In the genomic region with DNA sequence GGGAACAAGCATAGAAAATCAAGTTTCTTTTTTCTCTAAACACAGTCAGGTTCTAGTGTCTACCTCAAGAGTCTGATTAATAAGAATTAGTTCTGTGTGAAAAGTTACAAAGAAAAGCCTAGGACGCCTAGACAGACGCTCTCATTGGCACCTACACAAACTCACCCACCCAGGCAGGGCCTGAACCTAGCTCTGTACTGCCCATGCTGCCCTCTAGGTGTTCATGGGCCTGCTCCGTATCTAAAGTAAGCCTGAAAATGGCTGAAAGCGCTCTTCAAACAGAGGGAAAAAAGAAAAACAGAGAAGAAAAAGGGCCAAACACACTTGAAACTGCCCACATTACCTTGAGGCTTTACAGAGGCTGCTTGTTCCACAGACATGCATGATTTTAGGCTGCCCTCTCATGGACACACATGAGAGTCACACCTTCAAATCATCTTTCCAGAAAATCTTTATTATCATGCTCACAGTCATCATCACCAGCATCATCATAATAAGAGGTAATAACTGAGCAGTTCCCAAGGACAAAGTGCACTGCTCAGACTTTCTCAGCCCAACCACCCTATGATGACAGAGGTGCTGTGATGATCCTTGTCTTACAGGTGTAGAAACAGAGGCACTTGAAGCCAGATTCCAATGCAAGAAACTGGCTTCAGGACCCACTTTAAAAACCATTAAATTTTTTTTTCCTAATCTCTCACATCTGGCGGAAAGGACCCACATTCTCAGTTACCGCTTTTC, we compare ENCODE assay signal across 8 cellular contexts. TPM values are rescaled to one million over a fixed set of nuclear protein-coding genes. Genes with fewer than 3 reads are reported as not detected.
A peak's percentile ranks its signal among the peaks of the same experiment; 100 is the strongest.
DNase-seq lines count a peak whose midpoint lies in the region; ATAC-seq, FAIRE-seq and TF ChIP-seq lines count a peak whose summit lies in the region.

No MANE protein-coding gene starts in this region.

- WGBS in adrenal gland, 4 donors, result 50 to 67% (median 56%) methylated on average over 6 of the region's 6 CpGs
- WGBS in tibial nerve, 2 donors, result 47 to 54% methylated on average over 6 of the region's 6 CpGs

- H3K9me3 ChIP-seq in A673 (ENCODE audit: low read depth, low read length, poor library complexity, severe bottlenecking) (no peaks in the 10 kb centered on the region), adrenal gland (replicated peaks in 1 of 3) (no peaks in the 10 kb centered on the region), keratinocyte (ENCODE audit: control insufficient read depth, low read depth, low read length) (no peaks in the 10 kb centered on the region), tibial nerve (no peaks in the 10 kb centered on the region)

- no peaks in the 10 kb centered on the region for H3K36me3 Mint-ChIP-seq in HFFc6 (ENCODE audit: low read depth)

- H3K27ac ChIP-seq in A673 (ENCODE audit: low read depth, low read length, poor library complexity, severe bottlenecking), result no peak overlapping the region
- H3K27ac ChIP-seq in adrenal gland, result no peak overlapping the region
- peak overlapping the region; percentile 65 for H3K27ac ChIP-seq in keratinocyte (ENCODE audit: control insufficient read depth, insufficient read depth, low read length)
- no peak overlapping the region for H3K27ac ChIP-seq in tibial nerve

- H3K9me1 ChIP-seq in keratinocyte (ENCODE audit: control insufficient read depth, extremely low read depth, insufficient read depth, low read length), result no peaks in the 10 kb centered on the region

- dilution Hi-C loops in keratinocyte (cut with MboI; ENCODE audit: extremely low pct_ligation_motif_present, low sequenced_read_pairs), result no loop called here

- TF ChIP-seq CTCF in A673 (conservative IDR thresholded peaks at IDR 0.05; ENCODE audit: low read depth, low read length), result peak; percentile 65
- TF ChIP-seq CTCF in HFFc6 (IDR thresholded peaks at IDR 0.05), result peak; percentile 75
- peak in 5 of 6 experiments; percentile 28 to 44 (median 31) for TF ChIP-seq CTCF in adrenal gland (IDR thresholded peaks at IDR 0.05)
- TF ChIP-seq CTCF in keratinocyte (optimal IDR thresholded peaks at IDR 0.05 in 1 of 3, IDR thresholded peaks at IDR 0.05 in 1 of 3, conservative IDR thresholded peaks at IDR 0.05 in 1 of 3; ENCODE audit: extremely low read depth in 1 of 3, insufficient read depth in 2 of 3, low read length in 3 of 3), result peak; percentile 65 to 78 (median 73)
- peak in 4 of 5 experiments; percentile 15 to 40 (median 28) for TF ChIP-seq CTCF in tibial nerve (IDR thresholded peaks at IDR 0.05)

- ATAC-seq in GM21515 (IDR thresholded peaks at IDR 0.05; ENCODE audit: unreplicated experiment), result no peak

- no peaks in the 10 kb centered on the region for H3K9me3 Mint-ChIP-seq in HFFc6

- no peak for TF ChIP-seq EP300 in tibial nerve (IDR thresholded peaks at IDR 0.05)

- H3K27me3 ChIP-seq in A673 (replicated peaks; ENCODE audit: insufficient read depth, low read depth, low read length, poor library complexity), result no peaks in the 10 kb centered on the region
- no peaks in the 10 kb centered on the region for H3K27me3 ChIP-seq in adrenal gland
- H3K27me3 ChIP-seq in keratinocyte (ENCODE audit: control insufficient read depth, extremely low read depth, insufficient read depth, low read length), result no peaks in the 10 kb centered on the region
- H3K27me3 ChIP-seq in tibial nerve, result peaks cover 0 to 4% of the 10 kb centered on the region in 2 donors

- intact Hi-C loops in A673 (cut with micrococcal nuclease; ENCODE audit: unreplicated experiment), result loop anchor here (2.0 to 10.0 kb wide), 4 partner anchors 160 to 685 kb away; no protein-coding TSS in a partner anchor
- intact Hi-C loops in adrenal gland (cut with DNase I), result no loop called here

- peak overlapping the region; percentile 85 for H2AFZ ChIP-seq in keratinocyte (ENCODE audit: control insufficient read depth, low read length)

- no peaks in the 10 kb centered on the region for H3K79me2 ChIP-seq in keratinocyte (ENCODE audit: control insufficient read depth, insufficient read depth, low read length)

- H3K4me3 ChIP-seq in A673 (ENCODE audit: low read depth, low read length, poor library complexity, severe bottlenecking), result no peak overlapping the region
- H3K4me3 ChIP-seq in adrenal gland, result no peak overlapping the region
- no peak overlapping the region for H3K4me3 ChIP-seq in keratinocyte (ENCODE audit: control insufficient read depth in 2 of 3, extremely low read depth in 1 of 3, insufficient read depth in 2 of 3, low read depth in 1 of 3, low read length in 3 of 3)
- H3K4me3 ChIP-seq in tibial nerve, result no peak overlapping the region

- FAIRE-seq in keratinocyte (lab: Jason Lieb, UNC), result peak; percentile 79

- peak overlapping the region; percentile 68 for H3K4me3 Mint-ChIP-seq in HFFc6

- no TSS peak for BruUV-seq in A673 (replicated peaks; lab: Mats Ljungman, UMichigan)

- no peaks in the 10 kb centered on the region for H4K20me1 ChIP-seq in keratinocyte (ENCODE audit: control insufficient read depth, extremely low read depth, insufficient read depth, low read length)

- H3K4me1 Mint-ChIP-seq in HFFc6 (ENCODE audit: low read depth), result peaks cover 33% of the 10 kb centered on the region

- POLR2A ChIA-PET in A673 (lab: Charles Lee; ENCODE audit: low non-redundant PET), result no interaction called here

- H3K27ac Mint-ChIP-seq in HFFc6, result peak overlapping the region; percentile 78

- H3K4me1 ChIP-seq in A673 (ENCODE audit: insufficient read depth, low read length, poor library complexity, severe bottlenecking), result peaks cover 7% of the 10 kb centered on the region
- no peaks in the 10 kb centered on the region for H3K4me1 ChIP-seq in adrenal gland (replicated peaks in 1 of 2)
- peaks cover 17% of the 10 kb centered on the region for H3K4me1 ChIP-seq in keratinocyte (ENCODE audit: control insufficient read depth, extremely low read depth, insufficient read depth, low read length)
- H3K4me1 ChIP-seq in tibial nerve, result peaks cover 0 to 8% (median 0%) of the 10 kb centered on the region in 4 donors

- TF ChIP-seq POLR2A in adrenal gland (IDR thresholded peaks at IDR 0.05) (no peak), tibial nerve (IDR thresholded peaks at IDR 0.05) (no peak)

- H3K36me3 ChIP-seq in A673 (ENCODE audit: insufficient read depth, low read length, poor library complexity, severe bottlenecking) (no peaks in the 10 kb centered on the region), adrenal gland (replicated peaks in 1 of 2) (no peaks in the 10 kb centered on the region), keratinocyte (ENCODE audit: control insufficient read depth in 2 of 2, extremely low read depth in 1 of 2, insufficient read depth in 2 of 2, low read length in 2 of 2) (no peaks in the 10 kb centered on the region), tibial nerve (no peaks in the 10 kb centered on the region)

- peak; percentile 66 for DNase-seq in A673 (ENCODE audit: low spot score)
- peak; percentile 56 for DNase-seq in EH (ENCODE audit: low read depth)
- DNase-seq in HFFc6, result peak; percentile 43
- DNase-seq in NCI-H2171 treated with DMSO at 0.1 percent for 48 hours (lab: John Stamatoyannopoulos, UW), result peak; percentile 31
- DNase-seq in adrenal gland, result peak in 4 of 7 donors; percentile 4 to 49 (median 20)
- no peak for DNase-seq in keratinocyte (ENCODE audit: low read depth, low spot score)
- peak in 1 of 2 donors; percentile 6 for DNase-seq in tibial nerve (ENCODE audit: low spot score in 2 of 2)

- H3K27me3 Mint-ChIP-seq in HFFc6 (ENCODE audit: insufficient read depth), result peaks cover 6% of the 10 kb centered on the region; the same call in 1 of the 2 replicates

- CTCF ChIA-PET in A673 (lab: Charles Lee), result interaction anchor here (2.2 kb wide), 1 partner anchor 162 kb away, joined by 19 read pairs; no protein-coding TSS in a partner anchor

- H3K4me2 ChIP-seq in keratinocyte (ENCODE audit: control insufficient read depth, extremely low read depth, insufficient read depth, low read depth, low read length), result peak overlapping the region; percentile 52

- H3K9ac ChIP-seq in keratinocyte (ENCODE audit: control insufficient read depth, extremely low read depth, insufficient read depth, low read length), result peak overlapping the region; percentile 38

RNA-seq across cellular contexts. Expression of gene MAP7D2, which starts 49.6 kb away (rescaled TPM):
- total RNA-seq in A673 (2021), result 0.83 and 1.2 TPM in 2 replicates
- under 1 TPM in 5 of 6 experiments, not detected in 1; 0.05 to 0.47 (median 0.20) TPM for total RNA-seq in HFFc6 (2021; fragmentation: NEBNext Ultra II Directional; extraction: Animal tissue kit (Norgen Biotek cat#: 25700))
- 1 to 10 TPM in 2 of 8 donors, under 1 TPM in 6; 0.25 to 1.9 (median 0.65) TPM for total RNA-seq in adrenal gland
- 1 to 10 TPM; 1.3 to 6.0 (median 4.4) TPM for polyA plus RNA-seq in adrenal gland
- 0.35 to 0.76 TPM (median 0.36 TPM) in 3 replicates for polyA plus RNA-seq in keratinocyte
- polyA plus RNA-seq in keratinocyte (2011; ENCODE audit: low read depth), result 1.8 TPM
- polyA plus RNA-seq in keratinocyte (2011; cell fraction: cytosol; rRNA removed), result 0.44 and 0.61 TPM in 2 replicates
- 0.46 and 0.60 TPM in 2 replicates for polyA plus RNA-seq in keratinocyte (2011; cell fraction: nucleus; rRNA removed)
- polyA plus RNA-seq in keratinocyte (2012; ENCODE audit: low replicate concordance), result 0.58 and 0.80 TPM in 2 replicates
- 0.26 to 0.52 TPM (median 0.36 TPM) in 3 replicates for polyA minus RNA-seq in keratinocyte
- not detected for polyA minus RNA-seq in keratinocyte (2011; cell fraction: cytosol; rRNA and poly(A)+ RNA removed)
- polyA minus RNA-seq in keratinocyte (2011; cell fraction: nucleus; rRNA and poly(A)+ RNA removed), result 0.21 TPM in 1 of 2 replicates, not detected in the other
- 1 to 10 TPM in 1 of 4 donors, under 1 TPM in 1, not detected in 2; 0.60 to 1.5 TPM for total RNA-seq in tibial nerve
